15 cellular contexts compared by ENCODE assay signal in the genomic region with DNA sequence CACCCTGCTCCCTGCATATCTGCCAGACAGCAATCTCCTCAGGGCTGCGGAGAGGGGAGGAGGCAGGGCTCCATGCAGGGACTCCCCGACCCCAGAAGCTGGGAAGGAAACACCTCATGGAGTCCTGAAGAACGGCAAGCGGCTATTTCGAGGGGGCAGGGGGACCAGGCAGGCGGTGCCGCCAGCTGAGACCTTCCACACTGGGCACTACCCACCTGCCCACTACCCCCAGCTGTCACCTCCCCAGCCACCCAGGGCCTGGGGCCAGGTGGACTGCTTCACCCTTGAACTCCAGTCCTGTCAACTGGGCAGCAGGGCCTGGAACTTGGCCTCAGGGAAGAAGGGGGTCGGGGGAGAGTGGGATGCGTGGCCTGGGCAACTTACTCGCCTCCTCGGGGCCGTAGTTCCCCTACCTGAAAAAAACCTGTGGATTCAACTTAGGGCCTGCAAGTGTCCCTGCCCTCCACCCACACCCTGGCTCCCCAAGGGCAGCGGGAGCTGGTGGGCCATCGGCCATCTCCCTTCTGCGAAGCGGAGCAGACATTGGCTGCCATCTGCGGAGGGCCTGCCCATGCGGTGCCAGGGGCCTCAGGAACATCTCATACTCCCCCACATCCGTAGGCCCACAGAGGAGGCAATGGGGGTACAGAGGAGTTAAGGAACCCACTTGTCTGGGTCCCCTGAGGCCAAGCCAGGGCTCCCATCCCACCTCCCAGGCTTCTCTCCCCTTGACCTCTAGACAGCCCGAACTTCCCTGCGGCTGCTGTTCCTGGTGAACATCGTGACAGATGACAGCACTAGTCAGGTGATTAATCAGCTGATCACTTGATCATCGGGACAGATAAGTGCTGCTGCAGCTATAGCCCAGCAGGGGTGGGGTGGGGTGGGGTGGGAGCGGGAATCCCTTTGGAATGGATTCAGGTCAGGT. TPM values are rescaled to one million over a fixed set of nuclear protein-coding genes. Genes with fewer than 3 reads are reported as not detected.
DNase-seq lines count a peak whose midpoint lies in the region; ATAC-seq and TF ChIP-seq lines count a peak whose summit lies in the region.
"Had no signal": no experiment of that assay in that cellular context is flagged by ENCODE, and none has a peak within 500 bp of the region (broad histone marks: within the 10 kb centered on the region; RNA-seq: fewer than 3 reads in every experiment).

No MANE protein-coding gene starts in this region.

- H2AK5ac ChIP-seq in IMR-90 (ENCODE audit: low read depth, low read length) (no peak overlapping the region), neuronal stem cell (ENCODE audit: low read depth, low read length) (no peak overlapping the region)

- no peak for TF ChIP-seq POLR2A in IMR-90 (IDR thresholded peaks at IDR 0.05; ENCODE audit: low read depth, low read length)

- in situ Hi-C loops in IMR-90 (cut with MboI; ENCODE audit: low sequenced_read_pairs) = no loop called here

- H4K8ac ChIP-seq in IMR-90 (ENCODE audit: low read depth in 2 of 2, low read length in 2 of 2) (no peak overlapping the region), neuronal stem cell (ENCODE audit: low read depth, low read length) (no peak overlapping the region)

- peak overlapping the region; percentile 34 for H2AFZ ChIP-seq in IMR-90 (replicated peaks; ENCODE audit: low read length, poor library complexity)
- no peak overlapping the region for H2AFZ ChIP-seq in neuronal stem cell (ENCODE audit: low read length)

- no peak overlapping the region for H2BK20ac ChIP-seq in IMR-90 (ENCODE audit: low read depth, low read length)

- peak overlapping the region; percentile 62 for H2AK9ac ChIP-seq in IMR-90 (replicated peaks; ENCODE audit: low read depth, low read length, poor library complexity)

- dilution Hi-C loops in IMR-90 (cut with HindIII; ENCODE audit: low sequenced_read_pairs, unreplicated experiment) = no loop called here

- no peak overlapping the region for H2BK5ac ChIP-seq in IMR-90 (ENCODE audit: low read depth, low read length, poor library complexity, severe bottlenecking)
- H2BK5ac ChIP-seq in neuronal stem cell (ENCODE audit: low read length) = no peak overlapping the region

- no peak overlapping the region for H3K14ac ChIP-seq in IMR-90 (replicated peaks; ENCODE audit: low read depth, low read length)
- no peak overlapping the region for H3K14ac ChIP-seq in neuronal stem cell (ENCODE audit: low read length)

- peaks cover 61% of the 10 kb centered on the region for H4K20me1 ChIP-seq in IMR-90 (ENCODE audit: insufficient read depth, low read length)

- no TSS peak for BruUV-seq in IMR-90 (replicated peaks; lab: Mats Ljungman, UMichigan)

- H3K27me3 ChIP-seq in IMR-90 (ENCODE audit: control insufficient read depth, insufficient read depth, low read length) (no peaks in the 10 kb centered on the region), colonic mucosa (no peaks in the 10 kb centered on the region), neuronal stem cell (ENCODE audit: control insufficient read depth in 3 of 3, insufficient read depth in 3 of 3, low read depth in 1 of 3, low read length in 3 of 3) (no peaks in the 10 kb centered on the region)
- H3K27me3 ChIP-seq: tibial artery had no signal

- TF ChIP-seq CTCF in IMR-90 (conservative IDR thresholded peaks at IDR 0.05; ENCODE audit: low read depth, low read length) (no peak), colonic mucosa (IDR thresholded peaks at IDR 0.05) (no peak)

- H3K4me1 ChIP-seq in IMR-90 (ENCODE audit: control insufficient read depth, insufficient read depth, low read length) (peaks cover 19% of the 10 kb centered on the region), colonic mucosa (peaks cover 39% of the 10 kb centered on the region), neuronal stem cell (ENCODE audit: control insufficient read depth in 2 of 2, insufficient read depth in 1 of 2, low read depth in 1 of 2, low read length in 2 of 2) (peaks cover 16 to 28% of the 10 kb centered on the region in 2 donors)

- H4K91ac ChIP-seq in IMR-90 (ENCODE audit: insufficient read depth, low read depth, low read length) = no peak overlapping the region
- no peak overlapping the region for H4K91ac ChIP-seq in neuronal stem cell (ENCODE audit: low read depth, low read length, poor library complexity)

- intact Hi-C loops in IMR-90 (cut with micrococcal nuclease) (no loop called here), colonic mucosa (cut with DNase I) (no loop called here)

- peak; percentile 72 for DNase-seq in CD1c-positive myeloid dendritic cell (ENCODE audit: extremely low spot score)
- no peak for DNase-seq in IMR-90
- DNase-seq in colonic mucosa = peak; percentile 26
- DNase-seq in neuronal stem cell (ENCODE audit: low spot score) = no peak
- no peak for DNase-seq in activated T-cell treated with anti-CD3 and anti-CD28 coated beads, Interleukin-2, amount 50 U/mL, for 1 hour
- DNase-seq in NOMO-1 treated with DMSO at 0.1 percent for 48 hours (lab: John Stamatoyannopoulos, UW; ENCODE audit: unreplicated experiment) = no peak
- no peak for DNase-seq in AG20443 (ENCODE audit: low spot score)
- DNase-seq: activated CD4-positive, alpha-beta T cell treated with anti-CD3 and anti-CD28 coated beads, Interleukin-2, amount 50 U/mL, for 48 hours; islet precursor cell; NCI-H1694 treated with DMSO at 0.1 percent for 48 hours; stimulated activated CD4-positive, alpha-beta T cell treated with anti-CD3 and anti-CD28 coated beads, Interleukin-15, amount 100 ng/mL, for 24 hours; tibial artery had no signal

- H3K4me3 ChIP-seq in IMR-90 (ENCODE audit: insufficient read depth, low read depth, low read length) (no peak overlapping the region), colonic mucosa (no peak overlapping the region), neuronal stem cell (ENCODE audit: low read length in 2 of 2) (no peak overlapping the region)
- H3K4me3 ChIP-seq: HAP-1, tibial artery had no signal

- POLR2A ChIA-PET in IMR-90 (lab: Charles Lee; ENCODE audit: unreplicated experiment) = no interaction called here

- H2BK15ac ChIP-seq in IMR-90 (ENCODE audit: low read depth, low read length) = no peak overlapping the region
- no peak overlapping the region for H2BK15ac ChIP-seq in neuronal stem cell (ENCODE audit: low read length)

- H3K23ac ChIP-seq in IMR-90 (ENCODE audit: low read depth, low read length) = no peak overlapping the region
- no peak overlapping the region for H3K23ac ChIP-seq in neuronal stem cell (ENCODE audit: low read depth, low read length, poor library complexity)

- H2BK120ac ChIP-seq in IMR-90 (ENCODE audit: low read depth, low read length) (no peak overlapping the region), neuronal stem cell (ENCODE audit: low read depth, low read length) (no peak overlapping the region)

- no peak overlapping the region for H4K5ac ChIP-seq in IMR-90 (ENCODE audit: low read depth, low read length)

- H3K4me2 ChIP-seq in IMR-90 (ENCODE audit: low read depth, low read length) = no peak overlapping the region
- H3K4me2 ChIP-seq in neuronal stem cell (ENCODE audit: insufficient read depth, low read length, poor library complexity, severe bottlenecking) = no peak overlapping the region

- H3K27ac ChIP-seq in IMR-90 (ENCODE audit: insufficient read depth, low read length) = no peak overlapping the region
- no peak overlapping the region for H3K27ac ChIP-seq in colonic mucosa
- H3K27ac ChIP-seq in neuronal stem cell (replicated peaks; ENCODE audit: low read length) = no peak overlapping the region
- H3K27ac ChIP-seq: C4-2B, tibial artery had no signal

- CTCF ChIA-PET in IMR-90 (lab: Yijun Ruan, JAX) = no interaction called here

- H2BK12ac ChIP-seq in neuronal stem cell (ENCODE audit: low read length) = no peak overlapping the region

- TF ChIP-seq RAD21 in IMR-90 (IDR thresholded peaks at IDR 0.05; ENCODE audit: low read length) = no peak

- no peak for ATAC-seq in IMR-90 (ENCODE audit: low read depth)
- no peak for ATAC-seq in HG03159 (IDR thresholded peaks at IDR 0.05; ENCODE audit: unreplicated experiment)

- H3K18ac ChIP-seq in IMR-90 (ENCODE audit: low read depth, low read length) (no peak overlapping the region), neuronal stem cell (ENCODE audit: low read length) (no peak overlapping the region)

- no peak overlapping the region for H3K9ac ChIP-seq in IMR-90 (ENCODE audit: low read depth, low read length)
- H3K9ac ChIP-seq in colonic mucosa (ENCODE audit: low read depth in 2 of 2, low read length in 2 of 2) = peak overlapping the region in 1 of 2 donors; percentile 51
- peak overlapping the region; percentile 60 for H3K9ac ChIP-seq in neuronal stem cell (ENCODE audit: low read depth, low read length, poor library complexity)

- peaks cover 15% of the 10 kb centered on the region; the same call in 1 of the 2 replicates for H3K9me1 ChIP-seq in IMR-90 (ENCODE audit: insufficient read depth, low read length)

- H3K79me1 ChIP-seq in IMR-90 (ENCODE audit: low read depth in 1 of 2, low read length in 2 of 2) = peaks cover 10 to 49% of the 10 kb centered on the region in 2 experiments
- peaks cover 33% of the 10 kb centered on the region for H3K79me1 ChIP-seq in neuronal stem cell (ENCODE audit: low read depth, low read length)

- WGBS in IMR-90 (ENCODE audit: extremely low coverage in 2 of 2, insufficient read length in 1 of 2), 2 experiments = 77% methylated on average over 2 of the region's 24 CpGs; no CpG with 5 or more reads in 1 of the 2 experiments
- no CpG with 5 or more reads among the region's 24 CpGs for WGBS in neuronal stem cell (ENCODE audit: extremely low coverage in 2 of 2, insufficient read length in 2 of 2, insufficient replicate concordance in 1 of 2), 2 donors

- H3K56ac ChIP-seq in IMR-90 (ENCODE audit: extremely low read depth, insufficient read depth, low read length) = no peak overlapping the region

- H3K4ac ChIP-seq in IMR-90 (ENCODE audit: low read depth, low read length) (no peak overlapping the region), neuronal stem cell (ENCODE audit: low read length) (no peak overlapping the region)

- H3K36me3 ChIP-seq in IMR-90 (ENCODE audit: control insufficient read depth, insufficient read depth, low read length) = no peaks in the 10 kb centered on the region
- no peaks in the 10 kb centered on the region for H3K36me3 ChIP-seq in colonic mucosa
- peaks cover 3 to 4% of the 10 kb centered on the region in 2 donors for H3K36me3 ChIP-seq in neuronal stem cell (replicated peaks in 1 of 2; ENCODE audit: control insufficient read depth in 2 of 2, insufficient read depth in 2 of 2, low read length in 2 of 2)
- H3K36me3 ChIP-seq: HAP-1, tibial artery had no signal

- H3K9me3 ChIP-seq in IMR-90 (ENCODE audit: control insufficient read depth, insufficient read depth, low read length) (no peaks in the 10 kb centered on the region), colonic mucosa (no peaks in the 10 kb centered on the region), neuronal stem cell (replicated peaks in 1 of 2; ENCODE audit: control insufficient read depth in 2 of 2, insufficient read depth in 1 of 2, low read depth in 1 of 2, low read length in 2 of 2) (no peaks in the 10 kb centered on the region)
- H3K9me3 ChIP-seq: HAP-1, tibial artery had no signal

RNA-seq across cellular contexts. Expression of gene RALGDS, which starts 18.5 kb away (rescaled TPM):
- total RNA-seq in IMR-90 (2012; rRNA removed) (12.2 and 13.1 TPM in 2 replicates), colonic mucosa (10 to 100 TPM; 24.2 to 39.7 TPM)
- 36.9 and 37.2 TPM in 2 replicates for polyA plus RNA-seq in IMR-90 (2012; rRNA removed)
- polyA plus RNA-seq in IMR-90 (2012; cell fraction: cytosol; rRNA removed) = 33.9 and 37.7 TPM in 2 replicates
- 160 and 211 TPM in 2 replicates for polyA plus RNA-seq in IMR-90 (2012; cell fraction: nucleus; rRNA removed; ENCODE audit: low replicate concordance)
- 48.3 TPM for polyA plus RNA-seq in neuronal stem cell (2013, experiment 1 of 2)
- 47.0 TPM for polyA plus RNA-seq in neuronal stem cell (2013, experiment 2 of 2)

RNA-seq across cellular contexts. Expression of gene GBGT1, which starts 24.2 kb away (rescaled TPM):
- 0.83 and 1.8 TPM in 2 replicates for total RNA-seq in IMR-90 (2012; rRNA removed)
- 2.4 and 3.2 TPM in 2 replicates for polyA plus RNA-seq in IMR-90 (2012; rRNA removed)
- polyA plus RNA-seq in IMR-90 (2012; cell fraction: cytosol; rRNA removed) = 4.8 and 4.9 TPM in 2 replicates
- 7.1 and 11.3 TPM in 2 replicates for polyA plus RNA-seq in IMR-90 (2012; cell fraction: nucleus; rRNA removed; ENCODE audit: low replicate concordance)
- 1 to 10 TPM; 4.6 to 4.8 TPM for total RNA-seq in colonic mucosa
- polyA plus RNA-seq in neuronal stem cell (2013, experiment 1 of 2) = 2.2 TPM
- polyA plus RNA-seq in neuronal stem cell (2013, experiment 2 of 2) = 1.8 TPM

Comparison
In these comparisons a context has a peak if more than half of its experiments do, and no peak if none do; other contexts are left out.
1. DNase-seq: peak in CD1c-positive myeloid dendritic cell (single experiment) and colonic mucosa (single experiment); none in IMR-90 (single experiment), neuronal stem cell (single experiment), activated T-cell treated with anti-CD3 and anti-CD28 coated beads, Interleukin-2, amount 50 U/mL, for 1 hour (single experiment), NOMO-1 treated with DMSO at 0.1 percent for 48 hours (single experiment) and AG20443 (single experiment).